Comparison of ENCODE assay signal across 18 cellular contexts in the genomic region with DNA sequence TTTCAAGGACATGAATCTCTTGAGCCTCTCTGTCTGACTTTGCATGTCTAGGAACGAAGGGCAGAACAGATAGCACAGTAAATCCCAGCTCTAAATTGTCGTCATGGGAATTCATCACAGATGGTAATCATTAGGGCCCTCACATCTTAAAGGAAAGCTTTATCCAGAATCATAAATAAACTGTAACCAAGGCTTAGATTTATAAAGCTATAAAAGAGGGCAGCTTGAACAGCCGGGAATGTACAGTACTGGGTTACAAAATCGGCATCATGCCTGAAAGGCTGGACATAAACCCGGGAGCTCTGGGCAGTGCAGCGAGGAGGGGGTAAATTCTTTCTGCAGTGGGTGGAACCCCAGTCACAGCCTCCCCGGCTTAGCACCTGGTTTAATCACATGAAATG.
A peak's percentile ranks its signal among the peaks of the same experiment; 100 is the strongest.
DNase-seq lines count a peak whose midpoint lies in the region; ATAC-seq and TF ChIP-seq lines count a peak whose summit lies in the region.
"Had no signal": no experiment of that assay in that cellular context is flagged by ENCODE, and none has a peak within 500 bp of the region (broad histone marks: within the 10 kb centered on the region; RNA-seq: fewer than 3 reads in every experiment).

No MANE protein-coding gene starts in this region.

- H3K4me3 Mint-ChIP-seq in activated CD4-positive, alpha-beta T cell treated with anti-CD3 and anti-CD28 coated beads, Interleukin-2, amount 10 ng/mL, durations not matched to agents 24 days and 14 days: no peak overlapping the region
- H3K4me3 Mint-ChIP-seq: natural killer cell had no signal

- TF ChIP-seq CTCF in choroid plexus epithelial cell (conservative IDR thresholded peaks at IDR 0.05; ENCODE audit: low read depth, low read length): no peak
- TF ChIP-seq CTCF in left lung (IDR thresholded peaks at IDR 0.05): no peak

- no peak overlapping the region for H3K27ac Mint-ChIP-seq in activated CD4-positive, alpha-beta T cell treated with anti-CD3 and anti-CD28 coated beads, Interleukin-2, amount 10 ng/mL, durations not matched to agents 24 days and 14 days
- H3K27ac Mint-ChIP-seq: natural killer cell had no signal

- H3K27me3 ChIP-seq in muscle layer of colon (ENCODE audit: control insufficient read depth in 1 of 2, insufficient read depth in 2 of 2, low read length in 2 of 2) (no peaks in the 10 kb centered on the region), left lung (no peaks in the 10 kb centered on the region)
- H3K27me3 ChIP-seq: gastrocnemius medialis, SJSA1, testis had no signal

- intact Hi-C loops in activated CD4-positive, alpha-beta T cell treated with anti-CD3 and anti-CD28 coated beads, Interleukin-2, amount 10 ng/mL, durations not matched to agents 24 days and 14 days (cut with micrococcal nuclease): no loop called here
- intact Hi-C loops in left lung (cut with DNase I): no loop called here

- H3K4me3 ChIP-seq in choroid plexus epithelial cell (ENCODE audit: low read depth, low read length) (no peak overlapping the region), muscle layer of colon (ENCODE audit: low read depth in 1 of 2, low read length in 2 of 2) (no peak overlapping the region), left lung (no peak overlapping the region)
- H3K4me3 ChIP-seq: gastrocnemius medialis, SJSA1, testis had no signal

- H3K9me3 Mint-ChIP-seq in activated CD4-positive, alpha-beta T cell treated with anti-CD3 and anti-CD28 coated beads, Interleukin-2, amount 10 ng/mL, durations not matched to agents 24 days and 14 days: no peaks in the 10 kb centered on the region
- H3K9me3 Mint-ChIP-seq: natural killer cell had no signal

- peaks cover 20% of the 10 kb centered on the region for H3K27me3 Mint-ChIP-seq in activated CD4-positive, alpha-beta T cell treated with anti-CD3 and anti-CD28 coated beads, Interleukin-2, amount 10 ng/mL, durations not matched to agents 24 days and 14 days

- H3K4me1 Mint-ChIP-seq in activated CD4-positive, alpha-beta T cell treated with anti-CD3 and anti-CD28 coated beads, Interleukin-2, amount 10 ng/mL, durations not matched to agents 24 days and 14 days: no peaks in the 10 kb centered on the region
- H3K4me1 Mint-ChIP-seq: natural killer cell had no signal

- no peak for ATAC-seq in left lung
- ATAC-seq in GM18870 (IDR thresholded peaks at IDR 0.05; ENCODE audit: unreplicated experiment): no peak
- ATAC-seq: gastrocnemius medialis, natural killer cell had no signal

- H3K27ac ChIP-seq in muscle layer of colon (ENCODE audit: low read depth, low read length) (peak overlapping the region; percentile 41), substantia nigra (ENCODE audit: low read depth, low read length, poor library complexity, severe bottlenecking) (no peak overlapping the region), left lung (no peak overlapping the region)
- H3K27ac ChIP-seq: gastrocnemius medialis, SJSA1, testis had no signal

- H3K36me3 Mint-ChIP-seq in activated CD4-positive, alpha-beta T cell treated with anti-CD3 and anti-CD28 coated beads, Interleukin-2, amount 10 ng/mL, durations not matched to agents 24 days and 14 days (ENCODE audit: low read depth): no peaks in the 10 kb centered on the region
- H3K36me3 Mint-ChIP-seq: natural killer cell had no signal

- H3K4me1 ChIP-seq in muscle layer of colon (ENCODE audit: insufficient read depth, low read length) (peaks cover 52% of the 10 kb centered on the region), left lung (peaks cover 0 to 9% of the 10 kb centered on the region in 2 donors)
- H3K4me1 ChIP-seq: gastrocnemius medialis, testis had no signal

- peak; percentile 24 for DNase-seq in activated CD4-positive, alpha-beta T cell treated with anti-CD3 and anti-CD28 coated beads, Interleukin-2, amount 10 ng/mL, durations not matched to agents 24 days and 14 days
- DNase-seq in activated CD4-positive, alpha-beta T cell treated with anti-CD3 and anti-CD28 coated beads for 4 hours: no peak
- DNase-seq in choroid plexus epithelial cell (ENCODE audit: low read depth) (peak; percentile 28), substantia nigra (lab: John Stamatoyannopoulos, UW) (no peak), left lung (no peak)
- DNase-seq in activated CD4-positive, alpha-beta T cell treated with anti-CD3 and anti-CD28 coated beads, Interleukin-2, amount 50 U/mL, for 1 hour: no peak
- DNase-seq: 8988T; activated CD8-positive, alpha-beta memory T cell treated with anti-CD3 and anti-CD28 coated beads, Interleukin-2, amount 50 U/mL, for 4 hours; cortex of kidney; DMS153; gastrocnemius medialis; kidney; natural killer cell; NCI-H2029 treated with DMSO at 0.1 percent for 48 hours; testis had no signal

- H3K9me3 ChIP-seq in muscle layer of colon (ENCODE audit: low read length): no peaks in the 10 kb centered on the region
- no peaks in the 10 kb centered on the region for H3K9me3 ChIP-seq in left lung
- H3K9me3 ChIP-seq: gastrocnemius medialis, SJSA1, testis had no signal

- no peak overlapping the region for H3K9ac ChIP-seq in muscle layer of colon (ENCODE audit: low read length)

- H3K36me3 ChIP-seq in muscle layer of colon (ENCODE audit: insufficient read depth, low read length): peaks cover 11% of the 10 kb centered on the region
- H3K36me3 ChIP-seq in left lung: no peaks in the 10 kb centered on the region
- H3K36me3 ChIP-seq: gastrocnemius medialis had no signal

Comparison
In these comparisons a context has a peak if more than half of its experiments do, and no peak if none do; other contexts are left out.
1. DNase-seq: peak in activated CD4-positive, alpha-beta T cell treated with anti-CD3 and anti-CD28 coated beads, Interleukin-2, amount 10 ng/mL, durations not matched to agents 24 days and 14 days (single experiment) and choroid plexus epithelial cell (single experiment); none in activated CD4-positive, alpha-beta T cell treated with anti-CD3 and anti-CD28 coated beads for 4 hours (0 of 2), substantia nigra (0 of 49), left lung (0 of 2) and activated CD4-positive, alpha-beta T cell treated with anti-CD3 and anti-CD28 coated beads, Interleukin-2, amount 50 U/mL, for 1 hour (single experiment).